In genomic region chr3:185210621-185211157, GRCh38 we compare ENCODE assay signal across 13 cellular contexts. TPM values are rescaled to one million over a fixed set of nuclear protein-coding genes. Genes with fewer than 3 reads are reported as not detected.
DNase-seq lines count a peak whose midpoint lies in the region; ATAC-seq and TF ChIP-seq lines count a peak whose summit lies in the region.
"Had no signal": no experiment of that assay in that cellular context is flagged by ENCODE, and none has a peak within 500 bp of the region (broad histone marks: within the 10 kb centered on the region; RNA-seq: fewer than 3 reads in every experiment).

No MANE protein-coding gene starts in this region.

- H3K4me1 ChIP-seq in neural progenitor cell = peaks cover 25% of the 10 kb centered on the region
- peaks cover 0 to 2% (median 0%) of the 10 kb centered on the region in 9 donors for H3K4me1 ChIP-seq in heart right ventricle
- H3K4me1 ChIP-seq: BLaER1 had no signal

- no peak overlapping the region for H3K4me2 ChIP-seq in neural progenitor cell
- H3K4me2 ChIP-seq: BLaER1 had no signal

- no peak overlapping the region for H3K9ac ChIP-seq in neural progenitor cell
- H3K9ac ChIP-seq: BLaER1 had no signal

- H3K4me1 Mint-ChIP-seq in neural progenitor cell = peaks cover 13% of the 10 kb centered on the region

- H3K4me3 ChIP-seq in neural progenitor cell = no peak overlapping the region
- no peak overlapping the region for H3K4me3 ChIP-seq in heart right ventricle
- H3K4me3 ChIP-seq: BLaER1 had no signal

- 89 to 92% methylated on average over 4 of the region's 4 CpGs for WGBS in heart right ventricle, 2 donors

- H3K36me3 ChIP-seq in neural progenitor cell (no peaks in the 10 kb centered on the region), heart right ventricle (no peaks in the 10 kb centered on the region)
- H3K36me3 ChIP-seq: BLaER1 had no signal

- no peaks in the 10 kb centered on the region for H3K36me3 Mint-ChIP-seq in neural progenitor cell

- H3K79me2 ChIP-seq in neural progenitor cell (ENCODE audit: low read depth) = no peaks in the 10 kb centered on the region

- H3K9me3 Mint-ChIP-seq in neural progenitor cell = no peaks in the 10 kb centered on the region

- TF ChIP-seq CTCF in neural progenitor cell (IDR thresholded peaks at IDR 0.05) (no peak), heart right ventricle (IDR thresholded peaks at IDR 0.05) (no peak)

- H4K20me1 ChIP-seq in neural progenitor cell (ENCODE audit: low read depth) = no peaks in the 10 kb centered on the region
- H4K20me1 ChIP-seq: BLaER1 had no signal

- H2AFZ ChIP-seq in neural progenitor cell (replicated peaks) = no peak overlapping the region

- H3K27ac ChIP-seq in neural progenitor cell = no peak overlapping the region
- H3K27ac ChIP-seq in heart right ventricle = no peak overlapping the region
- H3K27ac ChIP-seq: BLaER1 had no signal

- H3K27me3 ChIP-seq in neural progenitor cell (no peaks in the 10 kb centered on the region), heart right ventricle (no peaks in the 10 kb centered on the region)
- H3K27me3 ChIP-seq: BLaER1 had no signal

- ATAC-seq in SK-N-SH treated with all-trans-retinoic acid at 6 μM for 48 hours (peak; percentile 63), heart right ventricle (no peak)
- ATAC-seq: Panc1, Right ventricle myocardium inferior, T-helper 17 cell had no signal

- no peak overlapping the region for H3K4me3 Mint-ChIP-seq in neural progenitor cell
- H3K4me3 Mint-ChIP-seq: T-helper 17 cell had no signal

- H3K9me3 ChIP-seq in neural progenitor cell (ENCODE audit: low read depth) = no peaks in the 10 kb centered on the region
- no peaks in the 10 kb centered on the region for H3K9me3 ChIP-seq in heart right ventricle
- H3K9me3 ChIP-seq: BLaER1 had no signal

- H3K27ac Mint-ChIP-seq in neural progenitor cell = no peak overlapping the region
- H3K27ac Mint-ChIP-seq: T-helper 17 cell had no signal

- peak; percentile 85 for DNase-seq in DMS 273 (lab: John Stamatoyannopoulos, UW; ENCODE audit: unreplicated experiment)
- peak; percentile 20 for DNase-seq in NCI-H1694 treated with DMSO at 0.1 percent for 48 hours (lab: John Stamatoyannopoulos, UW)
- DNase-seq in neural progenitor cell (ENCODE audit: low spot score) = peak; percentile 39
- no peak for DNase-seq in stimulated activated CD4-positive, alpha-beta T cell treated with anti-CD3 and anti-CD28 coated beads, Interleukin-1b, Interleukin-23, amount 100 ng/mL, for 48 hours
- no peak for DNase-seq in heart right ventricle
- no peak for DNase-seq in activated naive CD4-positive, alpha-beta T cell treated with Interleukin-2 at 50 U/mL for 16 hours
- DNase-seq: DMS53, NCI-H146, T-helper 17 cell had no signal

- intact Hi-C loops in heart right ventricle (cut with DNase I) = loop anchor here in 2 of 10 donors (10.0 kb wide), 2 partner anchors 56 to 336 kb away; partner anchors contain the start of gene C3orf70 (in 1 of the 2)

- peaks cover 3% of the 10 kb centered on the region for H3F3A ChIP-seq in neural progenitor cell (ENCODE audit: low read depth)

- peaks cover 3% of the 10 kb centered on the region for H3K27me3 Mint-ChIP-seq in neural progenitor cell (ENCODE audit: insufficient read depth, low read depth)

TF ChIP-seq in SK-N-SH treated with all-trans-retinoic acid at 6 μM for 48 hours, 23 proteins besides CTCF, POLR2A, EP300 and RAD21:
- TF ChIP-seq BACH2 (CRISPR knock-in tag; IDR thresholded peaks at IDR 0.05; ENCODE audit: borderline replicate concordance) (no peak), ISL1 (CRISPR knock-in tag; IDR thresholded peaks at IDR 0.05) (0 out of 2 replicates have a peak, but pooled peaks have one; percentile 14)

RNA-seq across cellular contexts. Expression of gene EHHADH, which starts 43.2 kb away (rescaled TPM):
- 3.6 and 3.7 TPM in 2 replicates for total RNA-seq in neural progenitor cell (ENCODE audit: low replicate concordance)
- total RNA-seq in heart right ventricle = 10 to 100 TPM; 15.0 to 31.0 (median 20.4) TPM
- polyA plus RNA-seq in heart right ventricle = 1 to 10 TPM; 3.8 to 4.4 TPM

RNA-seq across cellular contexts. Expression of gene C3orf70, which starts 57.8 kb away (rescaled TPM):
- total RNA-seq in neural progenitor cell (ENCODE audit: low replicate concordance) = 4.7 and 4.8 TPM in 2 replicates
- 1 to 10 TPM; 1.4 to 2.2 (median 1.7) TPM for total RNA-seq in heart right ventricle
- 1 to 10 TPM in 1 of 2 donors, under 1 TPM in 1; 0.75 to 1.2 TPM for polyA plus RNA-seq in heart right ventricle

Comparison
In these comparisons a context has a peak if more than half of its experiments do, and no peak if none do; other contexts are left out.
1. DNase-seq: peak in DMS 273 (single experiment), NCI-H1694 treated with DMSO at 0.1 percent for 48 hours (single experiment) and neural progenitor cell (single experiment); none in stimulated activated CD4-positive, alpha-beta T cell treated with anti-CD3 and anti-CD28 coated beads, Interleukin-1b, Interleukin-23, amount 100 ng/mL, for 48 hours (single experiment), heart right ventricle (0 of 2) and activated naive CD4-positive, alpha-beta T cell treated with Interleukin-2 at 50 U/mL for 16 hours (single experiment).